Comparison of ENCODE assay signal across 11 cellular contexts in the genomic region with DNA sequence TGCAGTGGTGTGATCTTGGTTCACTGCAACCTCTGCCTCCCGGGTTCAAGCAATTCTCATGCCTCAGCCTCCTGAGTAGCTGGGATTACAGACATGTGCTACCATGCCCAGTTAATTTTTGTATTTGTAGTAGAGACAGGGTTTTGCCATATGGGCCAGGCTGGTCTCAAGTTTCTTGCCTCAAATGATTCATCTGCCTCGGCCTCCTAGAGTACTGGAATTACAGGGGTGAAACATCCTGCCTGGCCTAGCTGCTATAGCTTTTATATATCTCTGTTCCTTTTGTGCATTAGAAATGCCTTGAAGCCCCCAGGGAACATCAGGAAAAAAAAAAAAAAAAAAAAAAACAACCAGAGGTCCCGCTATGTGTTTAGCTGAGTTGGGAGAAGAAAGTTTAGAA. TPM values are rescaled to one million over a fixed set of nuclear protein-coding genes. Genes with fewer than 3 reads are reported as not detected.
DNase-seq lines count a peak whose midpoint lies in the region; ATAC-seq, FAIRE-seq and TF ChIP-seq lines count a peak whose summit lies in the region.
"Had no signal": no experiment of that assay in that cellular context is flagged by ENCODE, and none has a peak within 500 bp of the region (broad histone marks: within the 10 kb centered on the region; RNA-seq: fewer than 3 reads in every experiment).

No MANE protein-coding gene starts in this region.

- ATAC-seq in A549 (peak in 1 of 2 experiments; percentile 61; a peak in 2 of 6 replicates), GM23338 (no peak), HG02938 (IDR thresholded peaks at IDR 0.05; ENCODE audit: unreplicated experiment) (no peak)
- ATAC-seq: heart left ventricle had no signal

- peaks cover 10% of the 10 kb centered on the region; the same call in 2 of the 3 replicates for H3K4me1 Mint-ChIP-seq in GM23338
- peaks cover 14 to 39% (median 24%) of the 10 kb centered on the region in 4 donors for H3K4me1 Mint-ChIP-seq in CD4-positive, alpha-beta memory T cell

- TF ChIP-seq CTCF in A549 (IDR thresholded peaks at IDR 0.05) (no peak), GM23338 (conservative IDR thresholded peaks at IDR 0.05; ENCODE audit: low read depth in 2 of 2) (no peak), GM13977 (IDR thresholded peaks at IDR 0.05; ENCODE audit: extremely low read depth, insufficient read depth, missing control alignments) (no peak)

- no peak overlapping the region for H4K91ac ChIP-seq in trophoblast cell (ENCODE audit: low read depth, low read length)

- H3K79me2 ChIP-seq in GM23338 (replicated peaks; ENCODE audit: insufficient read depth), result peaks cover 100% of the 10 kb centered on the region
- peaks cover 6% of the 10 kb centered on the region for H3K79me2 ChIP-seq in trophoblast cell (ENCODE audit: control insufficient read depth, insufficient read depth, low read length, poor library complexity)

- POLR2A ChIA-PET in A549 (lab: Yijun Ruan, JAX), result interaction anchor here (0.6 to 1.0 kb wide), 3 partner anchors 22 to 898 kb away, joined by 3 to 9 read pairs (median 7); no protein-coding TSS in a partner anchor
- POLR2A ChIA-PET in CD4-positive, alpha-beta memory T cell (lab: Charles Lee; ENCODE audit: partially characterized antibody), result no interaction called here

- CTCF ChIA-PET in A549 (lab: Yijun Ruan, JAX), result interaction anchor here (1.1 kb wide), 1 partner anchor 10 kb away, joined by 3 read pairs; no protein-coding TSS in a partner anchor
- CTCF ChIA-PET in CD4-positive, alpha-beta memory T cell (lab: Charles Lee; ENCODE audit: partially characterized antibody), result interaction anchor here (1.4 kb wide), 1 partner anchor 15 kb away, joined by 4 read pairs; no protein-coding TSS in a partner anchor

- peak overlapping the region; percentile 13; the same call in 1 of the 3 replicates for H3K4me2 ChIP-seq in A549
- H3K4me2 ChIP-seq in GM23338, result no peak overlapping the region
- H3K4me2 ChIP-seq in trophoblast cell (ENCODE audit: low read length), result no peak overlapping the region
- H3K4me2 ChIP-seq: KMS-11 had no signal

- no peak overlapping the region for H2BK5ac ChIP-seq in trophoblast cell (ENCODE audit: low read depth, low read length, poor library complexity)

- H3K27ac ChIP-seq in A549 (0 out of 6 replicates have a peak overlapping the region, but pooled peaks of 1 of the 2 experiments have one; percentile 19), GM23338 (ENCODE audit: low read depth) (no peak overlapping the region), trophoblast cell (ENCODE audit: low read depth, low read length) (no peak overlapping the region)
- no peak overlapping the region for H3K27ac ChIP-seq in CD4-positive, alpha-beta memory T cell (ENCODE audit: low read depth, low read length)
- H3K27ac ChIP-seq: adrenal gland, heart left ventricle, KMS-11 had no signal

- no peaks in the 10 kb centered on the region; the same call in 1 of the 2 replicates for H3F3A ChIP-seq in GM23338 (replicated peaks; ENCODE audit: low read depth)

- no peak overlapping the region for H3K14ac ChIP-seq in trophoblast cell (ENCODE audit: low read length)

- DNase-seq in A549 (ENCODE audit: low read depth in 1 of 2, low spot score in 1 of 2) (peak in 1 of 2 experiments; percentile 12), GM23338 (ENCODE audit: low spot score) (no peak), T1000 (lab: John Stamatoyannopoulos, UW) (peak; percentile 15), foreskin melanocyte (peak; percentile 29), GM13977 (ENCODE audit: low spot score) (no peak), trophoblast cell (no peak)
- no peak for DNase-seq in CD4-positive, alpha-beta memory T cell
- DNase-seq: heart left ventricle had no signal

- in situ Hi-C loops in GM13977 (cut with MboI; ENCODE audit: low pct_unique_long_range_greater_than_20kb, low sequenced_read_pairs, unreplicated experiment), result no loop called here

- no peaks in the 10 kb centered on the region; the same call in 2 of the 3 replicates for H3K9me3 Mint-ChIP-seq in GM23338
- no peaks in the 10 kb centered on the region for H3K9me3 Mint-ChIP-seq in CD4-positive, alpha-beta memory T cell

- no peaks in the 10 kb centered on the region for H3K9me3 ChIP-seq in A549
- no peaks in the 10 kb centered on the region for H3K9me3 ChIP-seq in CD4-positive, alpha-beta memory T cell (ENCODE audit: control insufficient read depth in 1 of 2, low read length in 2 of 2)
- H3K9me3 ChIP-seq in trophoblast cell (ENCODE audit: insufficient read depth, low read depth, low read length), result no peaks in the 10 kb centered on the region
- H3K9me3 ChIP-seq: adrenal gland, heart left ventricle had no signal

- no peak for TF ChIP-seq RAD21 in A549 (conservative IDR thresholded peaks at IDR 0.05 in 1 of 2, IDR thresholded peaks at IDR 0.05 in 1 of 2)

- peaks cover 7% of the 10 kb centered on the region for H3K27me3 Mint-ChIP-seq in GM23338 (ENCODE audit: insufficient read depth, low read depth, poor library complexity)
- H3K27me3 Mint-ChIP-seq in CD4-positive, alpha-beta memory T cell, result no peaks in the 10 kb centered on the region

- H3K4me3 Mint-ChIP-seq in GM23338, result no peak overlapping the region
- no peak overlapping the region for H3K4me3 Mint-ChIP-seq in CD4-positive, alpha-beta memory T cell

- TF ChIP-seq POLR2A in A549 (IDR thresholded peaks at IDR 0.05; ENCODE audit: low read length), result no peak

- H2AK5ac ChIP-seq in trophoblast cell (ENCODE audit: low read length), result no peak overlapping the region

- H4K20me1 ChIP-seq in GM23338 (replicated peaks; ENCODE audit: insufficient read depth), result peaks cover 56% of the 10 kb centered on the region

- no peaks in the 10 kb centered on the region for H3K9me2 ChIP-seq in GM23338 (ENCODE audit: insufficient read depth)

- H3K27me3 ChIP-seq in GM23338 (ENCODE audit: insufficient read depth), result no peaks in the 10 kb centered on the region
- H3K27me3 ChIP-seq in CD4-positive, alpha-beta memory T cell (ENCODE audit: insufficient read depth, low read length), result no peaks in the 10 kb centered on the region
- H3K27me3 ChIP-seq in trophoblast cell (ENCODE audit: insufficient read depth, low read length), result no peaks in the 10 kb centered on the region
- H3K27me3 ChIP-seq: adrenal gland, heart left ventricle had no signal

- H3K18ac ChIP-seq in trophoblast cell (ENCODE audit: low read length), result no peak overlapping the region

- no peaks in the 10 kb centered on the region; the same call in 1 of the 2 replicates for H3K36me3 ChIP-seq in GM23338 (ENCODE audit: insufficient read depth)
- H3K36me3 ChIP-seq in CD4-positive, alpha-beta memory T cell (ENCODE audit: insufficient read depth, low read length), result peaks cover 5% of the 10 kb centered on the region
- H3K36me3 ChIP-seq in trophoblast cell (ENCODE audit: control insufficient read depth in 1 of 2, insufficient read depth in 2 of 2, low read length in 2 of 2), result peaks cover 2 to 3% of the 10 kb centered on the region in 2 experiments
- H3K36me3 ChIP-seq: adrenal gland had no signal

- H3K23ac ChIP-seq in trophoblast cell (ENCODE audit: low read length), result no peak overlapping the region

- H2BK12ac ChIP-seq in trophoblast cell (ENCODE audit: low read length), result no peak overlapping the region

- intact Hi-C loops in CD4-positive, alpha-beta memory T cell (cut with micrococcal nuclease), result no loop called here

- H3K9ac ChIP-seq in trophoblast cell (ENCODE audit: low read length), result no peak overlapping the region
- H3K9ac ChIP-seq: KMS-11 had no signal

- WGBS in A549 (ENCODE audit: missing lambda C conversion rate), result 86% methylated on average over 3 of the region's 3 CpGs
- no CpG with 5 or more reads among the region's 3 CpGs for WGBS in trophoblast cell (ENCODE audit: extremely low coverage, insufficient coverage, insufficient read length)

- no peak overlapping the region for H2AFZ ChIP-seq in GM23338
- no peak overlapping the region for H2AFZ ChIP-seq in trophoblast cell (ENCODE audit: insufficient read depth, low read length, poor library complexity)

- H3K4ac ChIP-seq in trophoblast cell (ENCODE audit: low read depth, low read length), result no peak overlapping the region

- peaks cover 18% of the 10 kb centered on the region; the same call in 2 of the 3 replicates for H3K36me3 Mint-ChIP-seq in GM23338 (ENCODE audit: low read depth)
- peaks cover 3 to 14% of the 10 kb centered on the region in 2 donors for H3K36me3 Mint-ChIP-seq in CD4-positive, alpha-beta memory T cell

- H3K4me3 ChIP-seq in A549 (no peak overlapping the region), GM23338 (no peak overlapping the region), trophoblast cell (ENCODE audit: low read depth, low read length) (no peak overlapping the region)
- H3K4me3 ChIP-seq in CD4-positive, alpha-beta memory T cell (ENCODE audit: low read length in 2 of 2), result no peak overlapping the region
- H3K4me3 ChIP-seq: adrenal gland, heart left ventricle had no signal

- H3K27ac Mint-ChIP-seq in GM23338, result 0 out of 2 replicates have a peak overlapping the region, but pooled peaks have one; percentile 36
- peak overlapping the region in 2 of 7 donors; percentile 27 to 42 for H3K27ac Mint-ChIP-seq in CD4-positive, alpha-beta memory T cell

- no peak overlapping the region for H4K12ac ChIP-seq in trophoblast cell (ENCODE audit: low read depth, low read length)

- FAIRE-seq in A549 (lab: Jason Lieb, UNC), result no peak

- TF ChIP-seq EP300 in A549 (IDR thresholded peaks at IDR 0.05), result no peak

- H4K8ac ChIP-seq in trophoblast cell (ENCODE audit: low read depth, low read length), result no peak overlapping the region

- H3K79me1 ChIP-seq in trophoblast cell (ENCODE audit: low read length), result no peaks in the 10 kb centered on the region

- H3K4me1 ChIP-seq in A549 (peaks cover 31% of the 10 kb centered on the region), GM23338 (ENCODE audit: insufficient read depth) (no peaks in the 10 kb centered on the region), trophoblast cell (ENCODE audit: control insufficient read depth in 1 of 2, insufficient read depth in 2 of 2, low read length in 2 of 2) (no peaks in the 10 kb centered on the region)
- peaks cover 11% of the 10 kb centered on the region for H3K4me1 ChIP-seq in CD4-positive, alpha-beta memory T cell (ENCODE audit: insufficient read depth, low read length)

- no peak overlapping the region for H2BK120ac ChIP-seq in trophoblast cell (ENCODE audit: insufficient read depth, low read length, poor library complexity)

TF ChIP-seq in GM23338, 12 proteins besides CTCF, POLR2A, EP300 and RAD21 (continues in another document):
- no peak for TF ChIP-seq ZNF331 (CRISPR knock-in tag; IDR thresholded peaks at IDR 0.05; ENCODE audit: low read depth)

RNA-seq across cellular contexts. Expression of a gene that starts 34.8 kb away (rescaled TPM):
- polyA plus RNA-seq in A549 (2011; rRNA removed) (116 and 130 TPM in 2 replicates), A549 (2017; fragmentation: RNase III; extraction: RNeasy Plus Mini Kit Qiagen cat#74134 plus additional on column Dnase treatment) (89.3 to 117 TPM (median 103 TPM) in 3 replicates), GM23338 (2016; fragmentation: Nextera tagmentation; extraction: Ambion mirVana) (192 and 207 TPM in 2 replicates)
- 52.8 and 82.4 TPM in 2 replicates for polyA plus RNA-seq in A549 (2012; cell fraction: cytosol; rRNA removed)
- 6.5 and 8.4 TPM in 2 replicates for polyA plus RNA-seq in A549 (2012; cell fraction: nucleus; rRNA removed)
- 19.0 and 28.4 TPM in 2 replicates for polyA minus RNA-seq in A549 (2011; rRNA and poly(A)+ RNA removed)
- 97.7 and 113 TPM in 2 replicates for total RNA-seq in GM23338 (2014; rRNA removed; shearing (Covaris generic))
- 10 to 100 TPM; 45.0 to 51.2 TPM for total RNA-seq in CD4-positive, alpha-beta memory T cell
- polyA plus RNA-seq in CD4-positive, alpha-beta memory T cell, result 10 to 100 TPM; 53.9 to 79.5 TPM
- 243 and 250 TPM in 2 replicates for polyA plus RNA-seq in trophoblast cell (2013)

Comparison
In these comparisons a context has a peak if more than half of its experiments do, and no peak if none do; other contexts are left out.
1. DNase-seq: peak in T1000 (single experiment) and foreskin melanocyte (single experiment); none in GM23338 (single experiment), GM13977 (single experiment), CD4-positive, alpha-beta memory T cell (0 of 5) and trophoblast cell (0 of 2).